Comparison of ENCODE assay signal across 14 cellular contexts in the genomic region with DNA sequence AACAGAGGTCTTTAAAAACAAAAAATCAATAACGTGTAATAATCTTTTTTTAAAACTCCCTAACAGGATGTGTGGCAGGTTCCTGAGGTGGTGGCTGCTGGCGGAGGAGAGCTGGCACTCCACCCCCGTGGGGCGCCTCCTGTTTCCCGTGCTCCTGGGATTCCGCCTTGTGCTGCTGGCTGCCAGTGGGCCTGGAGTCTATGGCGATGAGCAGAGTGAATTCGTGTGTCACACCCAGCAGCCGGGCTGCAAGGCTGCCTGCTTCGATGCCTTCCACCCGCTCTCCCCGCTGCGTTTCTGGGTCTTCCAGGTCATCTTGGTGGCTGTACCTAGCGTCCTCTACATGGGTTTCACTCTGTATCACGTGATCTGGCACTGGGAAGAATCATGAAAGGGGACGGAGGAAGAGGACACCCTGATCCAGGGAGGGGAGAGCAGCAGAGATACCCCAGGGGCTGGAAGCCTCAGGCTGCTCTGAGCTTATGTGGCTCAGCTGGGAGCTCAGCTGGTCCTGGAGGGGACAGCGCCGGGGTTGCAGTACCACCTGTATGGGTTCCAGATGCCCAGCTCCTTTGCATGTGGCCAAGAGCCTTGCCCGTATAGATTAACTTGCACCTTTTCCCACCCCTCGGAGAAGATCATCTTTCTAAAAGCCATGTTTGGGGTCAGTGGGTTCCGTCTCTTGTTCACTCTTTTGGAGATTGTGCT.
"Had no signal": no experiment of that assay in that cellular context is flagged by ENCODE, and none has a peak within 500 bp of the region (broad histone marks: within the 10 kb centered on the region; RNA-seq: fewer than 3 reads in every experiment).

No MANE protein-coding gene starts in this region.

- H3K9me3 ChIP-seq: tibial artery, uterus had no signal

- DNase-seq: activated CD4-positive, alpha-beta T cell treated with anti-CD3 and anti-CD28 coated beads for 36 hours; activated CD8-positive, alpha-beta T cell treated with anti-CD3 and anti-CD28 coated beads for 36 hours; activated effector memory CD4-positive, alpha-beta T cell treated with Interleukin-2 at 50 U/mL for 16 hours; activated naive CD4-positive, alpha-beta T cell treated with anti-CD3 and anti-CD28 coated beads, Interleukin-2, amount 50 U/mL, for 16 hours; activated T-cell treated with anti-CD3 and anti-CD28 coated beads, Interleukin-2, amount 50 U/mL, for 4 hours; dorsolateral prefrontal cortex; endodermal cell; left colon; natural killer cell; stimulated activated CD4-positive, alpha-beta T cell treated with anti-CD3 and anti-CD28 coated beads, Interleukin-4, amount 100 ng/mL, for 24 hours; stimulated activated naive CD4-positive, alpha-beta T cell; tibial artery; uterus had no signal

- H3K4me1 ChIP-seq: uterus had no signal

- H3K36me3 ChIP-seq: tibial artery, uterus had no signal

- H3K27ac ChIP-seq: skin epidermis, tibial artery, uterus had no signal

- H3K27me3 ChIP-seq: uterus had no signal

- H3K4me3 ChIP-seq: dorsolateral prefrontal cortex, skin epidermis, tibial artery, uterus had no signal
